16 cellular contexts compared by ENCODE assay signal in genomic region chr3:129176051-129176450, GRCh38. TPM values are rescaled to one million over a fixed set of nuclear protein-coding genes. Genes with fewer than 3 reads are reported as not detected.
DNase-seq lines count a peak whose midpoint lies in the region; ATAC-seq and TF ChIP-seq lines count a peak whose summit lies in the region.
"Had no signal": no experiment of that assay in that cellular context is flagged by ENCODE, and none has a peak within 500 bp of the region (broad histone marks: within the 10 kb centered on the region; RNA-seq: fewer than 3 reads in every experiment).

No MANE protein-coding gene starts in this region.

- H3K27me3 ChIP-seq in CD8-positive, alpha-beta T cell (ENCODE audit: insufficient read depth, low read length) = no peaks in the 10 kb centered on the region

- H3K4me3 ChIP-seq in CD8-positive, alpha-beta T cell (ENCODE audit: low read depth, low read length) = no peak overlapping the region

- H3K27me3 Mint-ChIP-seq in CD14-positive monocyte (ENCODE audit: low read depth in 3 of 3) = no peaks in the 10 kb centered on the region
- H3K27me3 Mint-ChIP-seq in CD8-positive, alpha-beta T cell (ENCODE audit: low read depth) = no peaks in the 10 kb centered on the region
- H3K27me3 Mint-ChIP-seq in activated naive CD8-positive, alpha-beta T cell treated with anti-CD3 and anti-CD28 coated beads, Interleukin-2, amount 10 ng/mL, durations not matched to agents 7 days and 5 days = no peaks in the 10 kb centered on the region
- H3K27me3 Mint-ChIP-seq in naive thymus-derived CD8-positive, alpha-beta T cell = no peaks in the 10 kb centered on the region

- no peak for DNase-seq in CD14-positive monocyte (ENCODE audit: low spot score)
- no peak for DNase-seq in CD8-positive, alpha-beta T cell
- no peak for DNase-seq in activated naive CD8-positive, alpha-beta T cell treated with anti-CD3 and anti-CD28 coated beads, Interleukin-2, amount 10 ng/mL, durations not matched to agents 7 days and 5 days
- no peak for DNase-seq in naive thymus-derived CD8-positive, alpha-beta T cell
- DNase-seq in putamen (ENCODE audit: low spot score) = no peak
- no peak for DNase-seq in NCI-H774 (lab: John Stamatoyannopoulos, UW)
- no peak for DNase-seq in NCI-H226
- DNase-seq: activated CD4-positive, alpha-beta T cell treated with anti-CD3 and anti-CD28 coated beads, Interleukin-2, amount 50 U/mL, for 1 hour; activated naive CD4-positive, alpha-beta T cell; C1 segment of cervical spinal cord; caudate nucleus; EL; HCEC 1CT; NCI-H2081 treated with DMSO at 0.1 percent for 48 hours; NCI-H526 treated with DMSO at 0.1 percent for 48 hours had no signal

- TF ChIP-seq CTCF in CD14-positive monocyte (IDR thresholded peaks at IDR 0.05) = no peak
- no peak for TF ChIP-seq CTCF in CD8-positive, alpha-beta T cell (IDR thresholded peaks at IDR 0.05)

- peaks cover 51 to 68% of the 10 kb centered on the region in 2 donors for H3K36me3 Mint-ChIP-seq in CD14-positive monocyte
- peaks cover 73% of the 10 kb centered on the region for H3K36me3 Mint-ChIP-seq in CD8-positive, alpha-beta T cell
- H3K36me3 Mint-ChIP-seq in activated naive CD8-positive, alpha-beta T cell treated with anti-CD3 and anti-CD28 coated beads, Interleukin-2, amount 10 ng/mL, durations not matched to agents 7 days and 5 days = peaks cover 36% of the 10 kb centered on the region
- H3K36me3 Mint-ChIP-seq in naive thymus-derived CD8-positive, alpha-beta T cell = peaks cover 8 to 86% (median 21%) of the 10 kb centered on the region in 3 donors

- CTCF ChIA-PET in CD8-positive, alpha-beta T cell (lab: Charles Lee) = interaction anchor here (1.3 kb wide), 1 partner anchor 13 kb away, joined by 5 read pairs; no protein-coding TSS in a partner anchor

- intact Hi-C loops in CD14-positive monocyte (cut with micrococcal nuclease) = no loop called here
- intact Hi-C loops in CD8-positive, alpha-beta T cell (cut with DNase I, micrococcal nuclease) = loop anchor here (1.0 to 10.0 kb wide), 2 partner anchors 94 to 531 kb away; no protein-coding TSS in a partner anchor

- no peak for ATAC-seq in CD8-positive, alpha-beta T cell
- no peak for ATAC-seq in activated naive CD8-positive, alpha-beta T cell treated with anti-CD3 and anti-CD28 coated beads, Interleukin-2, amount 10 ng/mL, durations not matched to agents 7 days and 5 days (ENCODE audit: low read depth)
- ATAC-seq in naive thymus-derived CD8-positive, alpha-beta T cell = no peak

- peaks cover 63% of the 10 kb centered on the region for H3K4me1 Mint-ChIP-seq in CD14-positive monocyte
- peaks cover 90% of the 10 kb centered on the region for H3K4me1 Mint-ChIP-seq in CD8-positive, alpha-beta T cell (ENCODE audit: low read depth)
- H3K4me1 Mint-ChIP-seq in activated naive CD8-positive, alpha-beta T cell treated with anti-CD3 and anti-CD28 coated beads, Interleukin-2, amount 10 ng/mL, durations not matched to agents 7 days and 5 days = peaks cover 51% of the 10 kb centered on the region
- H3K4me1 Mint-ChIP-seq in naive thymus-derived CD8-positive, alpha-beta T cell = peaks cover 27 to 96% (median 81%) of the 10 kb centered on the region in 4 donors

- no peaks in the 10 kb centered on the region for H3K9me3 Mint-ChIP-seq in CD14-positive monocyte
- H3K9me3 Mint-ChIP-seq in CD8-positive, alpha-beta T cell = no peaks in the 10 kb centered on the region
- no peaks in the 10 kb centered on the region for H3K9me3 Mint-ChIP-seq in activated naive CD8-positive, alpha-beta T cell treated with anti-CD3 and anti-CD28 coated beads, Interleukin-2, amount 10 ng/mL, durations not matched to agents 7 days and 5 days
- H3K9me3 Mint-ChIP-seq in naive thymus-derived CD8-positive, alpha-beta T cell = no peaks in the 10 kb centered on the region
- H3K9me3 Mint-ChIP-seq: mesothelial cell of epicardium had no signal

- H3K9me3 ChIP-seq in CD8-positive, alpha-beta T cell (ENCODE audit: low read length) = no peaks in the 10 kb centered on the region

- POLR2A ChIA-PET in CD8-positive, alpha-beta T cell (lab: Charles Lee) = no interaction called here
- POLR2A ChIA-PET in activated naive CD8-positive, alpha-beta T cell treated with anti-CD3 and anti-CD28 coated beads, Interleukin-2, amount 10 ng/mL, durations not matched to agents 7 days and 5 days (lab: Charles Lee) = no interaction called here
- POLR2A ChIA-PET in naive thymus-derived CD8-positive, alpha-beta T cell (lab: Charles Lee) = interaction anchor here (0.6 to 1.3 kb wide), 3 partner anchors 10 to 111 kb away, joined by 3 to 4 read pairs (median 4); no protein-coding TSS in a partner anchor

- no peak overlapping the region for H3K4me3 Mint-ChIP-seq in CD14-positive monocyte
- peak overlapping the region; percentile 26 for H3K4me3 Mint-ChIP-seq in CD8-positive, alpha-beta T cell
- H3K4me3 Mint-ChIP-seq in activated naive CD8-positive, alpha-beta T cell treated with anti-CD3 and anti-CD28 coated beads, Interleukin-2, amount 10 ng/mL, durations not matched to agents 7 days and 5 days = no peak overlapping the region
- H3K4me3 Mint-ChIP-seq in naive thymus-derived CD8-positive, alpha-beta T cell = peak overlapping the region; percentile 3 to 95 (median 64)
- H3K4me3 Mint-ChIP-seq: mesothelial cell of epicardium had no signal

- no peak overlapping the region for H3K27ac ChIP-seq in CD8-positive, alpha-beta T cell (ENCODE audit: low read depth, low read length)

- H3K36me3 ChIP-seq in CD8-positive, alpha-beta T cell (ENCODE audit: insufficient read depth, low read length) = peaks cover 6% of the 10 kb centered on the region

- H3K4me1 ChIP-seq in CD8-positive, alpha-beta T cell (ENCODE audit: insufficient read depth, low read length) = peaks cover 85% of the 10 kb centered on the region

- peak overlapping the region; percentile 0 to 78 (median 39) for H3K27ac Mint-ChIP-seq in CD14-positive monocyte
- peak overlapping the region; percentile 56 for H3K27ac Mint-ChIP-seq in CD8-positive, alpha-beta T cell
- H3K27ac Mint-ChIP-seq in activated naive CD8-positive, alpha-beta T cell treated with anti-CD3 and anti-CD28 coated beads, Interleukin-2, amount 10 ng/mL, durations not matched to agents 7 days and 5 days = peak overlapping the region; percentile 1
- peak overlapping the region; percentile 17 to 87 (median 60) for H3K27ac Mint-ChIP-seq in naive thymus-derived CD8-positive, alpha-beta T cell
- H3K27ac Mint-ChIP-seq: mesothelial cell of epicardium had no signal

RNA-seq across cellular contexts. Expression of gene CNBP, which starts 7.6 kb away (rescaled TPM):
- polyA plus RNA-seq in CD14-positive monocyte = 100 to 1,000 TPM; 845 to 946 TPM
- 100 to 1,000 TPM; 296 to 301 TPM for total RNA-seq in CD8-positive, alpha-beta T cell
- total RNA-seq in activated naive CD8-positive, alpha-beta T cell treated with anti-CD3 and anti-CD28 coated beads, Interleukin-2, amount 10 ng/mL, durations not matched to agents 7 days and 5 days = 100 to 1,000 TPM; 309 to 312 TPM
- 100 to 1,000 TPM; 403 to 421 TPM for total RNA-seq in naive thymus-derived CD8-positive, alpha-beta T cell
- polyA plus RNA-seq in naive thymus-derived CD8-positive, alpha-beta T cell = 100 to 1,000 TPM; 843 to 960 (median 927) TPM

RNA-seq across cellular contexts. Expression of gene ISY1, which starts 15.2 kb away (rescaled TPM):
- 10 to 100 TPM; 67.9 to 70.7 TPM for polyA plus RNA-seq in CD14-positive monocyte
- total RNA-seq in CD8-positive, alpha-beta T cell = 10 to 100 TPM; 35.2 to 38.7 TPM
- total RNA-seq in activated naive CD8-positive, alpha-beta T cell treated with anti-CD3 and anti-CD28 coated beads, Interleukin-2, amount 10 ng/mL, durations not matched to agents 7 days and 5 days = 10 to 100 TPM; 52.1 to 59.0 TPM
- 10 to 100 TPM; 47.1 to 47.2 TPM for total RNA-seq in naive thymus-derived CD8-positive, alpha-beta T cell
- polyA plus RNA-seq in naive thymus-derived CD8-positive, alpha-beta T cell = 100 to 1,000 TPM; 101 to 119 (median 107) TPM

RNA-seq across cellular contexts. Expression of gene RAB43, which starts 54.4 kb away (rescaled TPM):
- polyA plus RNA-seq in CD14-positive monocyte = 1 to 10 TPM; 7.1 to 8.5 TPM
- 10 to 100 TPM; 45.2 to 48.6 TPM for total RNA-seq in CD8-positive, alpha-beta T cell
- total RNA-seq in activated naive CD8-positive, alpha-beta T cell treated with anti-CD3 and anti-CD28 coated beads, Interleukin-2, amount 10 ng/mL, durations not matched to agents 7 days and 5 days = 10 to 100 TPM; 62.5 to 72.6 TPM
- 100 to 1,000 TPM; 122 to 130 TPM for total RNA-seq in naive thymus-derived CD8-positive, alpha-beta T cell
- polyA plus RNA-seq in naive thymus-derived CD8-positive, alpha-beta T cell = 10 to 100 TPM; 15.7 to 43.1 (median 27.5) TPM

Comparison
In these comparisons a context has a peak if more than half of its experiments do, and no peak if none do; other contexts are left out.
1. H3K27ac Mint-ChIP-seq: peak in every context shown above with its lines; median percentile 60 in naive thymus-derived CD8-positive, alpha-beta T cell; 56 in CD8-positive, alpha-beta T cell; 39 in CD14-positive monocyte; 1 in activated naive CD8-positive, alpha-beta T cell treated with anti-CD3 and anti-CD28 coated beads, Interleukin-2, amount 10 ng/mL, durations not matched to agents 7 days and 5 days.
2. H3K4me3 Mint-ChIP-seq: peak in CD8-positive, alpha-beta T cell (single experiment) and naive thymus-derived CD8-positive, alpha-beta T cell (10 of 10); none in CD14-positive monocyte (0 of 2) and activated naive CD8-positive, alpha-beta T cell treated with anti-CD3 and anti-CD28 coated beads, Interleukin-2, amount 10 ng/mL, durations not matched to agents 7 days and 5 days (single experiment).
3. intact Hi-C loops: an anchor here in CD8-positive, alpha-beta T cell (1.0 to 10.0 kb wide); none called in CD14-positive monocyte.